ENCODE assay signal across 9 cellular contexts in the genomic region with DNA sequence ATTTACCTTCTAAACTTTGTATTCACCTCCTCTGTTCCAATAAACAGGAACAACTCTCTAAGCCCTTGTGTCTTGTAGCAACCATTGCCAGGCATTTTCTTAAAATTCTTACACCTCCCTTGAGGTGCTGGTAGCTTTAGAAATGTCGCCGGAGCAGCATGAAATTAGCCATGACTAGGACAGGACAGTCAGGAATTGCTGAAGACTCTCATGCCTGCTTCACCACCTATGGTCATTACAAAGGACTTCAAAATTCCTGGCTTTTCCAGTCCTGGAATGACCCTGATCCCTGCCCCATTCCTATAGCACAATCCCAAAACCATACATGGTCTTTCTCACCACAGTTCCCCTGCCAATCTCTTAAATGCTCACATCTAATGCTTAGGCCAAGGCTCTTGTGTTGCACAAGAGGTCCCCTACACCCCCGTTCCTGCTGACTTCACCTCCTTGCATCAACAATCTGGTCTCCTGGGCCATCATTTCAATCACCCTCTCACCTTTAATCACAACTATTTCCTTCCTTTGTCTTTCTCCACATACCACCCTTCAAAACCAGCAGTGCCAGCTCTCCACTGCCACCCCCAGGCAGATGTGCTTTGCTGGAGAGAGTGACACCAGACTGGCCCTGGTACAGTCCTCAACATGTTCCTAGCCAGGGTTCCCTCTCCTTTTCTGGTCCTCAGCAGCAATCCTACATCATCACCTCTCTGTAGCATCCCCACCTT.
A peak's percentile ranks its signal among the peaks of the same experiment; 100 is the strongest.
DNase-seq lines count a peak whose midpoint lies in the region; ATAC-seq and TF ChIP-seq lines count a peak whose summit lies in the region.
"Had no signal": no experiment of that assay in that cellular context is flagged by ENCODE, and none has a peak within 500 bp of the region (broad histone marks: within the 10 kb centered on the region; RNA-seq: fewer than 3 reads in every experiment).

No MANE protein-coding gene starts in this region.

- no peaks in the 10 kb centered on the region for H3K9me2 ChIP-seq in OCI-LY1 (ENCODE audit: low read depth, low read length)

- no peak for ATAC-seq in GM18519 (IDR thresholded peaks at IDR 0.05; ENCODE audit: low FRiP score, unreplicated experiment)

- H3K9ac ChIP-seq in OCI-LY1 (ENCODE audit: low read length) (no peak overlapping the region), parathyroid adenoma (no peak overlapping the region)

- H3K79me2 ChIP-seq in OCI-LY1 (ENCODE audit: insufficient read depth, low read length) (no peaks in the 10 kb centered on the region), parathyroid adenoma (no peaks in the 10 kb centered on the region)

- 0 out of 3 replicates have a peak, but pooled peaks have one; percentile 20 for TF ChIP-seq CTCF in GM12872 (IDR thresholded peaks at IDR 0.05; ENCODE audit: insufficient read depth, low read depth, low read length)
- TF ChIP-seq CTCF in OCI-LY1 (IDR thresholded peaks at IDR 0.05; ENCODE audit: low read length) = peak; percentile 37; the same call in 1 of the 2 replicates
- TF ChIP-seq CTCF in parathyroid adenoma (IDR thresholded peaks at IDR 0.05) = peak; percentile 38

- no peak overlapping the region for H3K4me3 ChIP-seq in OCI-LY1 (ENCODE audit: low read depth, low read length, poor library complexity, severe bottlenecking)
- no peak overlapping the region for H3K4me3 ChIP-seq in parathyroid adenoma (ENCODE audit: low read depth, low read length)

- H3K9me3 ChIP-seq in OCI-LY1 (ENCODE audit: low read length) = no peaks in the 10 kb centered on the region
- no peaks in the 10 kb centered on the region for H3K9me3 ChIP-seq in parathyroid adenoma (ENCODE audit: control insufficient read depth, low read length)

- H3K36me3 ChIP-seq in OCI-LY1 (ENCODE audit: insufficient read depth, low read length) (no peaks in the 10 kb centered on the region), parathyroid adenoma (ENCODE audit: control insufficient read depth, insufficient read depth, low read length) (no peaks in the 10 kb centered on the region)

- H3K4me2 ChIP-seq in OCI-LY1 (ENCODE audit: low read length) = no peak overlapping the region
- H3K4me2 ChIP-seq in parathyroid adenoma (ENCODE audit: low read length) = no peak overlapping the region

- no peaks in the 10 kb centered on the region for H3F3A ChIP-seq in OCI-LY1 (ENCODE audit: insufficient read depth, low read length)

- H3K4me1 ChIP-seq in OCI-LY1 (ENCODE audit: insufficient read depth, low read length, severe bottlenecking) (no peaks in the 10 kb centered on the region), parathyroid adenoma (no peaks in the 10 kb centered on the region)

- H2AFZ ChIP-seq in OCI-LY1 (ENCODE audit: low read length) = no peak overlapping the region
- no peak overlapping the region for H2AFZ ChIP-seq in parathyroid adenoma

- H4K20me1 ChIP-seq in OCI-LY1 (ENCODE audit: insufficient read depth, low read length) = no peaks in the 10 kb centered on the region

- DNase-seq in epithelial cell of prostate (ENCODE audit: low read depth, low spot score) = no peak
- DNase-seq in NCI-H1694 treated with DMSO at 0.1 percent for 48 hours (lab: John Stamatoyannopoulos, UW) = no peak
- DNase-seq in MV-4-11 (lab: John Stamatoyannopoulos, UW) = no peak
- DNase-seq: activated T-cell treated with anti-CD3 and anti-CD28 coated beads, Interleukin-2, amount 50 U/mL, for 1 hour; cortex of kidney had no signal

- H3K27me3 ChIP-seq in OCI-LY1 (ENCODE audit: insufficient read depth, low read length) (no peaks in the 10 kb centered on the region), parathyroid adenoma (ENCODE audit: control insufficient read depth, insufficient read depth, low read length) (no peaks in the 10 kb centered on the region)

- H3K27ac ChIP-seq in OCI-LY1 (ENCODE audit: low read depth, low read length, poor library complexity, severe bottlenecking) = no peak overlapping the region
- peak overlapping the region; percentile 83 for H3K27ac ChIP-seq in epithelial cell of prostate
- no peak overlapping the region for H3K27ac ChIP-seq in parathyroid adenoma
